Comparison of ENCODE assay signal across 10 cellular contexts in genomic region chr2:68762665-68763064, GRCh38. TPM values are rescaled to one million over a fixed set of nuclear protein-coding genes. Genes with fewer than 3 reads are reported as not detected.
DNase-seq lines count a peak whose midpoint lies in the region; ATAC-seq and TF ChIP-seq lines count a peak whose summit lies in the region.
"Had no signal": no experiment of that assay in that cellular context is flagged by ENCODE, and none has a peak within 500 bp of the region (broad histone marks: within the 10 kb centered on the region; RNA-seq: fewer than 3 reads in every experiment).

No MANE protein-coding gene starts in this region.

- peaks cover 0 to 5% (median 0%) of the 10 kb centered on the region in 11 experiments; a peak in 2 of 22 replicates for H4K20me1 ChIP-seq in BLaER1 treated with 17β-estradiol and CSF1 and Interleukin-3, amounts not matched to agents 10 nM and 100 nM

- peaks cover 64 to 83% (median 70%) of the 10 kb centered on the region in 10 experiments for H3K4me1 ChIP-seq in BLaER1 treated with 17β-estradiol and CSF1 and Interleukin-3, amounts not matched to agents 10 nM and 100 nM

- peak overlapping the region; percentile 1 to 82 (median 45); a peak in 17 of 22 replicates for H3K9ac ChIP-seq in BLaER1 treated with 17β-estradiol and CSF1 and Interleukin-3, amounts not matched to agents 10 nM and 100 nM

- no peaks in the 10 kb centered on the region for H3K36me3 Mint-ChIP-seq in WTC11

- H3K27me3 ChIP-seq in BLaER1 treated with 17β-estradiol and CSF1 and Interleukin-3, amounts not matched to agents 10 nM and 100 nM = no peaks in the 10 kb centered on the region

- H3K4me2 ChIP-seq in BLaER1 treated with 17β-estradiol and CSF1 and Interleukin-3, amounts not matched to agents 10 nM and 100 nM = peak overlapping the region; percentile 69 to 99 (median 96)

- no peak overlapping the region for H3K4me3 ChIP-seq in BLaER1 treated with 17β-estradiol and CSF1 and Interleukin-3, amounts not matched to agents 10 nM and 100 nM
- H3K4me3 ChIP-seq in fibroblast of pulmonary artery (replicated peaks; ENCODE audit: low read depth, low read length) = no peak overlapping the region

- CTCF ChIA-PET in WTC11 (lab: Charles Lee) = interaction anchor here (3.7 kb wide), 1 partner anchor 11 kb away, joined by 38 read pairs; no protein-coding TSS in a partner anchor

- H3K27ac ChIP-seq in BLaER1 treated with 17β-estradiol and CSF1 and Interleukin-3, amounts not matched to agents 10 nM and 100 nM = peak overlapping the region; percentile 65 to 97 (median 89)

- peaks cover under 1 to 16% (median 7%) of the 10 kb centered on the region in 11 experiments; a peak in 18 of 22 replicates for H3K9me3 ChIP-seq in BLaER1 treated with 17β-estradiol and CSF1 and Interleukin-3, amounts not matched to agents 10 nM and 100 nM (replicated peaks in 1 of 11)

- H3K4me1 Mint-ChIP-seq in WTC11 = peaks cover 24% of the 10 kb centered on the region
- H3K4me1 Mint-ChIP-seq: neural crest cell had no signal

- peaks cover 0 to 32% (median 16%) of the 10 kb centered on the region in 11 experiments; a peak in 18 of 22 replicates for H3K36me3 ChIP-seq in BLaER1 treated with 17β-estradiol and CSF1 and Interleukin-3, amounts not matched to agents 10 nM and 100 nM

- DNase-seq in NAMALWA (ENCODE audit: low spot score) (peak; percentile 78), fibroblast of pulmonary artery (ENCODE audit: low read depth) (peak; percentile 82), WTC11 (ENCODE audit: low spot score) (no peak), HT-29 (ENCODE audit: low spot score) (no peak), globus pallidus (ENCODE audit: low spot score) (no peak)
- DNase-seq: amygdala had no signal

- H3K4me3 Mint-ChIP-seq in WTC11 = no peak overlapping the region
- H3K4me3 Mint-ChIP-seq: neural crest cell had no signal

- ATAC-seq in GM19043 (IDR thresholded peaks at IDR 0.05; ENCODE audit: low read depth, unreplicated experiment) = peak; percentile 43
- ATAC-seq in WTC11 = no peak
- no peak for ATAC-seq in GM21528 (IDR thresholded peaks at IDR 0.05; ENCODE audit: low FRiP score, unreplicated experiment)

- no peak overlapping the region for H3K27ac Mint-ChIP-seq in WTC11

- TF ChIP-seq CTCF in fibroblast of pulmonary artery (IDR thresholded peaks at IDR 0.05; ENCODE audit: low read length, missing control alignments) = no peak
- TF ChIP-seq CTCF in WTC11 (IDR thresholded peaks at IDR 0.05) = no peak

- H3K9me3 Mint-ChIP-seq in WTC11 = no peaks in the 10 kb centered on the region
- H3K9me3 Mint-ChIP-seq: neural crest cell had no signal

- H3K27me3 Mint-ChIP-seq in WTC11 (ENCODE audit: low read depth) = peaks cover 3% of the 10 kb centered on the region; the same call in 1 of the 2 replicates

- POLR2A ChIA-PET in WTC11 (lab: Charles Lee) = no interaction called here

TF ChIP-seq in WTC11, 78 proteins besides CTCF, POLR2A, EP300 and RAD21 (continues in another document):
- no peak for TF ChIP-seq FOXJ3 (CRISPR knock-in tag; IDR thresholded peaks at IDR 0.05; ENCODE audit: borderline replicate concordance)
- TF ChIP-seq ATF2 (CRISPR knock-in tag; IDR thresholded peaks at IDR 0.05; ENCODE audit: borderline replicate concordance, low read depth) = no peak
- TF ChIP-seq ETV6 (CRISPR knock-in tag; IDR thresholded peaks at IDR 0.05) = no peak
- TF ChIP-seq ELF4 (CRISPR knock-in tag; IDR thresholded peaks at IDR 0.05; ENCODE audit: low read depth) = no peak
- no peak for TF ChIP-seq ZNF425 (CRISPR knock-in tag; conservative IDR thresholded peaks at IDR 0.05)
- TF ChIP-seq NFATC4 (CRISPR knock-in tag; IDR thresholded peaks at IDR 0.05) = no peak
- no peak for TF ChIP-seq ZNF671 (CRISPR knock-in tag; IDR thresholded peaks at IDR 0.05)
- no peak for TF ChIP-seq CREB1 (CRISPR knock-in tag; IDR thresholded peaks at IDR 0.05)
- no peak for TF ChIP-seq ZMAT4 (CRISPR knock-in tag; IDR thresholded peaks at IDR 0.05)
- no peak for TF ChIP-seq E2F4 (CRISPR knock-in tag; IDR thresholded peaks at IDR 0.05; ENCODE audit: borderline replicate concordance, low read depth)
- TF ChIP-seq SP1 (CRISPR knock-in tag; conservative IDR thresholded peaks at IDR 0.05) = no peak
- no peak for TF ChIP-seq ARID4B (CRISPR knock-in tag; IDR thresholded peaks at IDR 0.05; ENCODE audit: borderline replicate concordance)

RNA-seq across cellular contexts. Expression of gene ARHGAP25, which starts 28.1 kb away (rescaled TPM):
- 2.6 to 3.4 TPM (median 2.9 TPM) in 3 replicates for total RNA-seq in WTC11 (2021)
- total RNA-seq in HT-29 (2014; rRNA removed; shearing (Covaris generic)) = not detected in 2 replicates

Comparison
In these comparisons a context has a peak if more than half of its experiments do, and no peak if none do; other contexts are left out.
1. DNase-seq: peak in NAMALWA (single experiment) and fibroblast of pulmonary artery (single experiment); none in WTC11 (single experiment), HT-29 (single experiment) and globus pallidus (single experiment).